Comparison of ENCODE assay signal across 18 cellular contexts in the genomic region with DNA sequence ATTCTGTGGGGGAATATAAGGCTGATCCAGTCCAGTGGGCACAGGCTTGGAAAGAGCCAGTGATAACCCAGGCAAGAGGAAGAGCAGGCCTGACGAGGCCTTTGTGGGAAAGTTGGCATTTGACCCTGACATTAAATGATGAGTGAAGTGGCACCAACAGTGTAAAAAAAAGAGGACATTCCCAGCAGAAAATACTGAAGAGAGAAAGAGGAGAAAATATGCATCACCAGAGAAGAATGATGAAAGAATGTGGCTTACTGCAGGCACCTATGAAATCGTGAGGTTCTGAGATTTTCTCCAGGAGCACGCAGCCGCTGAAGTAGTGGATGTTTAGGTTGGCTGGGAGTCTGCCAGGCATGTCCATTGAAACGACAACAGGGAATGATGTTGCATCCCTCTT. TPM values are rescaled to one million over a fixed set of nuclear protein-coding genes. Genes with fewer than 3 reads are reported as not detected.
DNase-seq lines count a peak whose midpoint lies in the region; ATAC-seq, FAIRE-seq and TF ChIP-seq lines count a peak whose summit lies in the region.
"Had no signal": no experiment of that assay in that cellular context is flagged by ENCODE, and none has a peak within 500 bp of the region (broad histone marks: within the 10 kb centered on the region; RNA-seq: fewer than 3 reads in every experiment).

No MANE protein-coding gene starts in this region.

- no peak for TF ChIP-seq CTCF in astrocyte (IDR thresholded peaks at IDR 0.05; ENCODE audit: insufficient read depth, low read depth, low read length)

- peak overlapping the region; percentile 5 for H3K4me2 ChIP-seq in astrocyte (ENCODE audit: low read length)
- H3K4me2 ChIP-seq: PC-9 had no signal

- no peaks in the 10 kb centered on the region for H3K9me3 ChIP-seq in astrocyte (ENCODE audit: insufficient read depth, low read depth, low read length)
- H3K9me3 ChIP-seq: Caco-2, SJSA1 had no signal

- no peak overlapping the region for H2AFZ ChIP-seq in astrocyte (ENCODE audit: low read depth, low read length)
- H2AFZ ChIP-seq: PC-9 had no signal

- peaks cover 40% of the 10 kb centered on the region for H4K20me1 ChIP-seq in astrocyte (ENCODE audit: insufficient read depth, low read length)

- FAIRE-seq in HTR-8/SVneo (lab: Jason Lieb, UNC) (peak; percentile 80), astrocyte (lab: Jason Lieb, UNC) (no peak)
- FAIRE-seq: H54, K562 had no signal

- no peaks in the 10 kb centered on the region for H3K79me2 ChIP-seq in astrocyte (ENCODE audit: insufficient read depth, low read length)

- H3K9ac ChIP-seq in astrocyte (ENCODE audit: low read length), result no peak overlapping the region

- ATAC-seq in HG03442 (IDR thresholded peaks at IDR 0.05; ENCODE audit: unreplicated experiment), result no peak
- ATAC-seq: K562 had no signal

- DNase-seq in HTR-8/SVneo (ENCODE audit: insufficient read length, low spot score), result no peak
- DNase-seq in astrocyte (ENCODE audit: low read depth), result peak; percentile 36
- DNase-seq in kidney tubule cell (ENCODE audit: low spot score), result peak; percentile 70
- DNase-seq in renal cortical epithelial cell (ENCODE audit: low read depth), result peak; percentile 45
- no peak for DNase-seq in stimulated activated CD4-positive, alpha-beta T cell treated with anti-CD3 and anti-CD28 coated beads, Interleukin-4, amount 100 ng/mL, for 4 hours
- no peak for DNase-seq in DMS79 (lab: John Stamatoyannopoulos, UW)
- DNase-seq: Caco-2; CD4-positive, CD25-positive, alpha-beta regulatory T cell; NCI-H1436; NCI-H2081; NCI-H510A; NCI-H774; PC-9 had no signal

- no peaks in the 10 kb centered on the region for H3K27me3 ChIP-seq in astrocyte (ENCODE audit: insufficient read depth, low read length)
- H3K27me3 ChIP-seq: SJSA1 had no signal

- no peak overlapping the region for H3K27ac ChIP-seq in astrocyte (ENCODE audit: low read depth, low read length)
- H3K27ac ChIP-seq: PC-9, SJSA1 had no signal

- peaks cover 21% of the 10 kb centered on the region for H3K36me3 Mint-ChIP-seq in astrocyte (ENCODE audit: low read depth, unreplicated experiment)

- peaks cover 17% of the 10 kb centered on the region for H3K4me1 Mint-ChIP-seq in astrocyte (ENCODE audit: low read depth, unreplicated experiment)

- H3K9me3 Mint-ChIP-seq in astrocyte (ENCODE audit: unreplicated experiment), result no peaks in the 10 kb centered on the region
- H3K9me3 Mint-ChIP-seq: CD4-positive, CD25-positive, alpha-beta regulatory T cell had no signal

- H3K4me3 ChIP-seq in astrocyte (ENCODE audit: insufficient read depth, low read depth, low read length), result no peak overlapping the region
- H3K4me3 ChIP-seq: K562, PC-9, SJSA1 had no signal

- peak overlapping the region; percentile 2 for H3K27ac Mint-ChIP-seq in astrocyte (ENCODE audit: unreplicated experiment)
- H3K27ac Mint-ChIP-seq: B cell had no signal

- H3K27me3 Mint-ChIP-seq in astrocyte (ENCODE audit: low read depth, unreplicated experiment), result no peaks in the 10 kb centered on the region
- H3K27me3 Mint-ChIP-seq: B cell; CD4-positive, CD25-positive, alpha-beta regulatory T cell had no signal

- peaks cover 6% of the 10 kb centered on the region for H3K4me1 ChIP-seq in astrocyte (ENCODE audit: insufficient read depth, low read length)
- H3K4me1 ChIP-seq: Caco-2 had no signal

- H3K36me3 ChIP-seq in astrocyte (ENCODE audit: insufficient read depth, low read length), result peaks cover 12% of the 10 kb centered on the region

- H3K4me3 Mint-ChIP-seq in astrocyte (ENCODE audit: unreplicated experiment), result no peak overlapping the region
- H3K4me3 Mint-ChIP-seq: B cell; CD4-positive, CD25-positive, alpha-beta regulatory T cell had no signal

RNA-seq across cellular contexts. Expression of a gene that starts 13.7 kb away (rescaled TPM):
- total RNA-seq in astrocyte, result 20.9 and 25.0 TPM in 2 replicates
- total RNA-seq in renal cortical epithelial cell, result 5.4 and 9.5 TPM in 2 replicates
- total RNA-seq: Caco-2 had no signal

RNA-seq across cellular contexts. Expression of a gene that starts 30.4 kb away (rescaled TPM):
- total RNA-seq in astrocyte (0.12 and 0.14 TPM in 2 replicates), renal cortical epithelial cell (0.20 and 1.6 TPM in 2 replicates)
- total RNA-seq: K562, SJSA1 had no signal

Comparison
In these comparisons a context has a peak if more than half of its experiments do, and no peak if none do; other contexts are left out.
1. DNase-seq: peak in astrocyte (single experiment), kidney tubule cell (single experiment) and renal cortical epithelial cell (single experiment); none in HTR-8/SVneo (single experiment), stimulated activated CD4-positive, alpha-beta T cell treated with anti-CD3 and anti-CD28 coated beads, Interleukin-4, amount 100 ng/mL, for 4 hours (0 of 2) and DMS79 (single experiment).